In the genomic region with DNA sequence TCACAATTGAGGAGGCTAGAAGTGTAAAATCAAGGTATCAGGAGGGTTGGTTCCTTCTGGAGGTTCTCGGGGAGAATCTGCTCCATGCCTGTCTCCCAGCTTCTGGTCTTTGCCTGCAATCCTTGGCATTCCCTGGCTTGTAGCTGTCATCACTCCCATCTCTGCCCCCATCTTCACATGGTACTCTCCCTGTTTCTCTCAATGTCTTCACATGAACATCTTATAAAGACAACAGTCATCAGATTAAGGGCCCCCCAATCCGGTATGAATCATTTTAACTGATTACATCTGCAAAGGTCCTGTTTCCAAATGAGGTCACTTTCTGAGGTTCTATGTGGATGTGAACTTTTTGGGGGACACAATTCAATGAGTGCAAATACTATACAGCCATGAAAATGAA, we compare ENCODE assay signal across 2 cellular contexts.
TF ChIP-seq lines count a peak whose summit lies in the region.

No MANE protein-coding gene starts in this region.

TF ChIP-seq in A549, 52 proteins besides CTCF, POLR2A, EP300 and RAD21:
- TF ChIP-seq HEYL (CRISPR knock-in tag; IDR thresholded peaks at IDR 0.05), result no peak
- TF ChIP-seq EHF (CRISPR knock-in tag; IDR thresholded peaks at IDR 0.05), result no peak
- TF ChIP-seq, protein P1, sequence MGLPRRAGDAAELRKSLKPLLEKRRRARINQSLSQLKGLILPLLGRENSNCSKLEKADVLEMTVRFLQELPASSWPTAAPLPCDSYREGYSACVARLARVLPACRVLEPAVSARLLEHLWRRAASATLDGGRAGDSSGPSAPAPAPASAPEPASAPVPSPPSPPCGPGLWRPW (IDR thresholded peaks at IDR 0.05), result no peak
- TF ChIP-seq RCOR1 (IDR thresholded peaks at IDR 0.05; ENCODE audit: low read depth, low read length), result no peak
- no peak for TF ChIP-seq NFE2L2 (conservative IDR thresholded peaks at IDR 0.05; ENCODE audit: low read length)
- no peak for TF ChIP-seq CBX2 (IDR thresholded peaks at IDR 0.05; ENCODE audit: borderline replicate concordance, low read depth)

TF ChIP-seq in endothelial cell of umbilical vein, 7 proteins besides CTCF, POLR2A, EP300 and RAD21:
- no peak for TF ChIP-seq MYC (IDR thresholded peaks at IDR 0.05; ENCODE audit: low read depth, low read length)
- no peak for TF ChIP-seq EZH2 (IDR thresholded peaks at IDR 0.05; ENCODE audit: borderline replicate concordance, low read depth, low read length, severe bottlenecking)
- TF ChIP-seq POLR2AphosphoS5 (IDR thresholded peaks at IDR 0.05; ENCODE audit: insufficient read depth, low read depth, low read length), result no peak
- TF ChIP-seq JUN (IDR thresholded peaks at IDR 0.05; ENCODE audit: borderline replicate concordance, insufficient read depth, insufficient read length, low read depth), result no peak
- TF ChIP-seq, protein P2, sequence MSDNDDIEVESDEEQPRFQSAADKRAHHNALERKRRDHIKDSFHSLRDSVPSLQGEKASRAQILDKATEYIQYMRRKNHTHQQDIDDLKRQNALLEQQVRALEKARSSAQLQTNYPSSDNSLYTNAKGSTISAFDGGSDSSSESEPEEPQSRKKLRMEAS (IDR thresholded peaks at IDR 0.05; ENCODE audit: insufficient read depth, insufficient read length), result no peak
- TF ChIP-seq FOS (IDR thresholded peaks at IDR 0.05; ENCODE audit: borderline replicate concordance, insufficient read depth, low read length), result no peak
- no peak for TF ChIP-seq GATA2 (IDR thresholded peaks at IDR 0.05; ENCODE audit: insufficient read depth, insufficient read length, low read depth, low read length)
